8 cellular contexts compared by ENCODE assay signal in the genomic region with DNA sequence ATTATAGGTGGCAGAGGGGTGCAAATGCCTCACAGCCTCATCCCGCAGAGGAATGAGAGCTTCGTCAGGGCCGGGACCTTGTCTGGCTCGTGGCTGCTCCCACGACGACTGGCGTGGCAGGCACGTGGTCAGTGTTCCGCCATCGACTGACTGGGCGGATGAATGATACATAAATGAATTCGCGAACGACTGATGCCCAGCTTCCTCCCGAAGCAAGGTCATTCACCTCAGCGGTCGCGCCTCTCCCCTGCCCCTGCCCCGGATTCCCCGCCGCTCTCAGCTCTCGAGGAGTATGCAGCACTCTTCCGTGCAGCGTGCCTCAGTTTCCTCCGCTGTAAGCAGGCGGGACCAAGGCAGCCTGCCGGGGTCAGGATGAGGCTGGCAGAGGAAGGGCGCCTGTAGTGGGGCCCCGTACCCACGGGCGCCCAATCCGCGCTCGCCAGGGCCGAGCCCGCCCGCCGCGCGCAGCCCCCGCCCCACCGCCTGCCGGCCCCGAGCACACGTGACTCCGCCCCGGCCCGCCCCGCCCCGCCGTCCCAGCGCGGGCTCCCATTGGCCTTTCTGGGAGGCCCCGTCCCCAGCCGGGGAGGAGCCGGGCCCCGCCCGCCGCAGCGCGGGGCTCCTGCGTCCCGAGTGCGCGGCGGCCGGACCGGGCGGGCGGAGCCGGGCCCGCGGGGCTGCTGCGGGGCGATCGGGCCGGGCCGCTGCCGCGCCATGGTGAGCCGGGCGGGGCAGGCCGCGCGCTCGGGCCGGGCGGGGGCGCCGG. TPM values are rescaled to one million over a fixed set of nuclear protein-coding genes. Genes with fewer than 3 reads are reported as not detected.
DNase-seq lines count a peak whose midpoint lies in the region; ATAC-seq and TF ChIP-seq lines count a peak whose summit lies in the region.

A gene (plus strand): TSS at position 632 of the 766 bp plus-strand sequence. CDS start 7,605 bp downstream, outside the sequence.

- intact Hi-C loops in activated naive CD4-positive, alpha-beta T cell treated with anti-CD3 and anti-CD28 coated beads for 36 hours (cut with micrococcal nuclease): loop anchor here (1.0 to 5.0 kb wide), 6 partner anchors 44 to 412 kb away; a partner anchor contains a TSS

- no peaks in the 10 kb centered on the region for H3K36me3 Mint-ChIP-seq in activated naive CD4-positive, alpha-beta T cell treated with anti-CD3 and anti-CD28 coated beads for 36 hours (ENCODE audit: low read depth)

- no peak for TF ChIP-seq CTCF in subcutaneous adipose tissue (IDR thresholded peaks at IDR 0.05; ENCODE audit: low read depth)

- H3K36me3 ChIP-seq in KOPT-K1 (ENCODE audit: insufficient read depth, low read length) (no peaks in the 10 kb centered on the region), SK-N-MC (ENCODE audit: insufficient read depth, low read length) (no peaks in the 10 kb centered on the region)

- H3K4me3 Mint-ChIP-seq in activated naive CD4-positive, alpha-beta T cell treated with anti-CD3 and anti-CD28 coated beads for 36 hours: peak within 1 kb of the TSS; percentile 72

- H3K27ac ChIP-seq in KOPT-K1 (ENCODE audit: low read depth, low read length, poor library complexity, severe bottlenecking) (peak within 1 kb of the TSS; percentile 58), SK-N-MC (no peak within 1 kb of the TSS)

- DNase-seq in DMS 273 (lab: John Stamatoyannopoulos, UW; ENCODE audit: unreplicated experiment): peak; percentile 97
- DNase-seq in SK-N-MC (ENCODE audit: low read depth, low spot score): no peak
- peak; percentile 89 for DNase-seq in activated naive CD4-positive, alpha-beta T cell treated with anti-CD3 and anti-CD28 coated beads for 36 hours
- DNase-seq in germinal center (ENCODE audit: low spot score): peak; percentile 97
- DNase-seq in nucleus accumbens (lab: John Stamatoyannopoulos, UW): peak in 55 of 56 donors; percentile 27 to 93 (median 76)

- H3K9me3 ChIP-seq in KOPT-K1 (ENCODE audit: insufficient read depth, low read length, poor library complexity, severe bottlenecking) (no peaks in the 10 kb centered on the region), SK-N-MC (ENCODE audit: low read depth, low read length) (no peaks in the 10 kb centered on the region)

- H3K4me1 Mint-ChIP-seq in activated naive CD4-positive, alpha-beta T cell treated with anti-CD3 and anti-CD28 coated beads for 36 hours (ENCODE audit: low read depth): peaks cover 71% of the 10 kb centered on the region

- ATAC-seq in GM21529 (IDR thresholded peaks at IDR 0.05; ENCODE audit: unreplicated experiment): peak; percentile 55

- peak within 1 kb of the TSS; percentile 69 for H3K9ac ChIP-seq in SK-N-MC (ENCODE audit: insufficient read length)

- peak within 1 kb of the TSS; percentile 86 for H3K4me3 ChIP-seq in SK-N-MC

- no peaks in the 10 kb centered on the region for H3K9me3 Mint-ChIP-seq in activated naive CD4-positive, alpha-beta T cell treated with anti-CD3 and anti-CD28 coated beads for 36 hours

- no peaks in the 10 kb centered on the region for H3K27me3 Mint-ChIP-seq in activated naive CD4-positive, alpha-beta T cell treated with anti-CD3 and anti-CD28 coated beads for 36 hours (ENCODE audit: low read depth)

- CTCF ChIA-PET in activated naive CD4-positive, alpha-beta T cell treated with anti-CD3 and anti-CD28 coated beads for 36 hours (lab: Charles Lee): interaction anchor here (1.1 kb wide), 1 partner anchor 47 kb away, joined by 5 read pairs; no protein-coding TSS in a partner anchor

- H3K27ac Mint-ChIP-seq in activated naive CD4-positive, alpha-beta T cell treated with anti-CD3 and anti-CD28 coated beads for 36 hours: no peak within 1 kb of the TSS

RNA-seq across cellular contexts. Expression of the gene that starts here (rescaled TPM):
- total RNA-seq in activated naive CD4-positive, alpha-beta T cell treated with anti-CD3 and anti-CD28 coated beads for 36 hours: 10 to 100 TPM; 12.0 to 13.6 TPM
- total RNA-seq in subcutaneous adipose tissue: 10 to 100 TPM; 25.4 to 87.6 (median 50.1) TPM
